Comparison of ENCODE assay signal across 10 cellular contexts in genomic region chr3:100114413-100115030, GRCh38. TPM values are rescaled to one million over a fixed set of nuclear protein-coding genes. Genes with fewer than 3 reads are reported as not detected.
A peak's percentile ranks its signal among the peaks of the same experiment; 100 is the strongest.
DNase-seq lines count a peak whose midpoint lies in the region; ATAC-seq and TF ChIP-seq lines count a peak whose summit lies in the region.
"Had no signal": no experiment of that assay in that cellular context is flagged by ENCODE, and none has a peak within 500 bp of the region (broad histone marks: within the 10 kb centered on the region; RNA-seq: fewer than 3 reads in every experiment).

TSS of gene FILIP1L (minus strand) at chr3:100114501.

- H3K4me1 Mint-ChIP-seq in nephron: peaks cover 43% of the 10 kb centered on the region

- no peak for TF ChIP-seq EP300 in upper lobe of left lung (IDR thresholded peaks at IDR 0.05)

- H3K9me3 ChIP-seq in Peyer's patch: no peaks in the 10 kb centered on the region
- H3K9me3 ChIP-seq in upper lobe of left lung: no peaks in the 10 kb centered on the region

- H3K27ac ChIP-seq in Peyer's patch (no peak within 1 kb of the TSS), upper lobe of left lung (no peak within 1 kb of the TSS)

- peaks cover 3% of the 10 kb centered on the region for H3K36me3 Mint-ChIP-seq in nephron (ENCODE audit: low read depth)

- DNase-seq in Peyer's patch: no peak
- no peak for DNase-seq in fibroblast of the aortic adventitia (ENCODE audit: low read depth)
- no peak for DNase-seq in upper lobe of left lung
- no peak for DNase-seq in NCI-H345 treated with DMSO at 0.1 percent for 48 hours (lab: John Stamatoyannopoulos, UW; ENCODE audit: unreplicated experiment)
- DNase-seq: activated CD4-positive, alpha-beta T cell treated with anti-CD3 and anti-CD28 coated beads for 1 hour; activated effector memory CD4-positive, alpha-beta T cell treated with anti-CD3 and anti-CD28 coated beads, Interleukin-2, amount 50 U/mL, for 16 hours; hypothalamus had no signal

- H3K4me3 Mint-ChIP-seq in nephron: peak within 1 kb of the TSS in 2 of 3 experiments; percentile 62 to 81

- 73 to 77% methylated on average over 5 to 6 of the region's 7 CpGs for WGBS in upper lobe of left lung, 2 donors

- H3K27me3 ChIP-seq in Peyer's patch (no peaks in the 10 kb centered on the region), upper lobe of left lung (no peaks in the 10 kb centered on the region)

- ATAC-seq in upper lobe of left lung (ENCODE audit: low FRiP score in 2 of 2) (no peak), GM18861 (IDR thresholded peaks at IDR 0.05; ENCODE audit: unreplicated experiment) (no peak), GM18870 (IDR thresholded peaks at IDR 0.05; ENCODE audit: unreplicated experiment) (no peak)

- no peaks in the 10 kb centered on the region for H3K36me3 ChIP-seq in Peyer's patch
- no peaks in the 10 kb centered on the region for H3K36me3 ChIP-seq in upper lobe of left lung

- no peaks in the 10 kb centered on the region for H3K27me3 Mint-ChIP-seq in nephron (ENCODE audit: low read depth)

- peaks cover 4% of the 10 kb centered on the region for H3K9me3 Mint-ChIP-seq in nephron

- TF ChIP-seq CTCF in Peyer's patch (IDR thresholded peaks at IDR 0.05) (no peak), fibroblast of the aortic adventitia (IDR thresholded peaks at IDR 0.05; ENCODE audit: insufficient read depth, low read length) (no peak), nephron (IDR thresholded peaks at IDR 0.05; ENCODE audit: unreplicated experiment in 3 of 3) (no peak), upper lobe of left lung (IDR thresholded peaks at IDR 0.05) (no peak)

- H3K4me3 ChIP-seq in Peyer's patch (no peak within 1 kb of the TSS), fibroblast of the aortic adventitia (ENCODE audit: low read depth, low read length) (no peak within 1 kb of the TSS), upper lobe of left lung (no peak within 1 kb of the TSS)

- no peak for TF ChIP-seq POLR2A in Peyer's patch (IDR thresholded peaks at IDR 0.05)
- no peak for TF ChIP-seq POLR2A in upper lobe of left lung (IDR thresholded peaks at IDR 0.05)

- H3K27ac Mint-ChIP-seq in nephron: peak within 1 kb of the TSS in 2 of 3 experiments; percentile 12 to 79

- H3K4me1 ChIP-seq in Peyer's patch (no peaks in the 10 kb centered on the region), upper lobe of left lung (peaks cover 0 to 4% (median 0%) of the 10 kb centered on the region in 4 donors)

RNA-seq across cellular contexts. Expression of gene FILIP1L, which starts in this region (rescaled TPM):
- 10 to 100 TPM in 3 of 4 donors, 1 to 10 TPM in 1; 5.3 to 69.3 (median 13.1) TPM for total RNA-seq in Peyer's patch
- 15.2 and 34.3 TPM in 2 replicates for total RNA-seq in fibroblast of the aortic adventitia (ENCODE audit: low replicate concordance)
- 10 to 100 TPM; 19.4 to 38.2 (median 25.9) TPM for total RNA-seq in upper lobe of left lung
